In genomic region chr17:49997256-49997735, GRCh38 we compare ENCODE assay signal across 10 cellular contexts. TPM values are rescaled to one million over a fixed set of nuclear protein-coding genes. Genes with fewer than 3 reads are reported as not detected.
A peak's percentile ranks its signal among the peaks of the same experiment; 100 is the strongest.
DNase-seq lines count a peak whose midpoint lies in the region; ATAC-seq, FAIRE-seq and TF ChIP-seq lines count a peak whose summit lies in the region.
"Had no signal": no experiment of that assay in that cellular context is flagged by ENCODE, and none has a peak within 500 bp of the region (broad histone marks: within the 10 kb centered on the region; RNA-seq: fewer than 3 reads in every experiment).

No MANE protein-coding gene starts in this region.

- H3K27ac ChIP-seq in right atrium auricular region, result no peak overlapping the region
- H3K27ac ChIP-seq in iPS-20b (ENCODE audit: low read length), result no peak overlapping the region
- H3K27ac ChIP-seq in urinary bladder (ENCODE audit: low read depth), result no peak overlapping the region

- peaks cover 9 to 26% of the 10 kb centered on the region in 2 donors for H3K27me3 ChIP-seq in right atrium auricular region
- H3K27me3 ChIP-seq in iPS-20b (ENCODE audit: insufficient read depth, low read length), result peaks cover 98% of the 10 kb centered on the region

- peak overlapping the region; percentile 23 to 53 for H3K4me3 ChIP-seq in right atrium auricular region
- peak overlapping the region; percentile 58; the same call in 1 of the 2 replicates for H3K4me3 ChIP-seq in iPS-20b (ENCODE audit: low read length)
- H3K4me3 ChIP-seq in urinary bladder (ENCODE audit: low read depth, low read length), result peak overlapping the region; percentile 21

- H3K36me3 ChIP-seq in right atrium auricular region (no peaks in the 10 kb centered on the region), iPS-20b (ENCODE audit: insufficient read depth, low read depth, low read length) (no peaks in the 10 kb centered on the region), urinary bladder (ENCODE audit: insufficient read depth) (no peaks in the 10 kb centered on the region)

- no peaks in the 10 kb centered on the region for H3K9me3 ChIP-seq in right atrium auricular region
- peaks cover 5% of the 10 kb centered on the region; the same call in 1 of the 2 replicates for H3K9me3 ChIP-seq in iPS-20b (ENCODE audit: insufficient read depth, low read depth, low read length)

- no peak for FAIRE-seq in RCC 7860 (lab: Jason Lieb, UNC)
- FAIRE-seq: islet of Langerhans had no signal

- DNase-seq in right atrium auricular region (ENCODE audit: low spot score) (no peak), Right ventricle myocardium superior (no peak), RCC 7860 (ENCODE audit: low spot score) (no peak)

- ATAC-seq in Right ventricle myocardium superior (ENCODE audit: poor library complexity), result no peak
- peak; percentile 1; the same call in 2 of the 3 replicates for ATAC-seq in SK-N-SH treated with all-trans-retinoic acid at 6 μM for 48 hours
- ATAC-seq in HG03159 (IDR thresholded peaks at IDR 0.05; ENCODE audit: unreplicated experiment), result no peak
- no peak for ATAC-seq in HG02798 (IDR thresholded peaks at IDR 0.05; ENCODE audit: poor library complexity, unreplicated experiment)

- no peak for TF ChIP-seq CTCF in right atrium auricular region (IDR thresholded peaks at IDR 0.05)

- intact Hi-C loops in Right ventricle myocardium superior (cut with DNase I), result loop anchor here (2.0 to 10.0 kb wide), 3 partner anchors 115 to 440 kb away; partner anchors contain the start of gene SLC35B1

- peaks cover 0 to 38% of the 10 kb centered on the region in 2 donors for H3K4me1 ChIP-seq in right atrium auricular region
- H3K4me1 ChIP-seq in iPS-20b (ENCODE audit: insufficient read depth, low read length), result peaks cover 10% of the 10 kb centered on the region; the same call in 1 of the 2 replicates
- H3K4me1 ChIP-seq in urinary bladder (ENCODE audit: insufficient read depth), result no peaks in the 10 kb centered on the region

- 30% methylated on average over 8 of the region's 8 CpGs for WGBS in urinary bladder

- no peak overlapping the region for H3K9ac ChIP-seq in iPS-20b (ENCODE audit: low read depth, low read length)

TF ChIP-seq in SK-N-SH treated with all-trans-retinoic acid at 6 μM for 48 hours, 23 proteins besides CTCF, POLR2A, EP300 and RAD21 (continues in another document):
- TF ChIP-seq CSRNP3 (CRISPR knock-in tag; IDR thresholded peaks at IDR 0.05), result no peak
- TF ChIP-seq ZNF70 (CRISPR knock-in tag; IDR thresholded peaks at IDR 0.05), result no peak
- TF ChIP-seq CREB5 (CRISPR knock-in tag; IDR thresholded peaks at IDR 0.05; ENCODE audit: low read depth), result no peak
- no peak for TF ChIP-seq TOX (CRISPR knock-in tag; IDR thresholded peaks at IDR 0.05; ENCODE audit: borderline replicate concordance)
- TF ChIP-seq PATZ1 (CRISPR knock-in tag; IDR thresholded peaks at IDR 0.05; ENCODE audit: borderline replicate concordance), result no peak
- TF ChIP-seq BACH2 (CRISPR knock-in tag; IDR thresholded peaks at IDR 0.05; ENCODE audit: borderline replicate concordance), result no peak
- TF ChIP-seq ARNTL (CRISPR knock-in tag; IDR thresholded peaks at IDR 0.05; ENCODE audit: borderline replicate concordance, low read depth), result no peak
- no peak for TF ChIP-seq ZC3H10 (CRISPR knock-in tag; IDR thresholded peaks at IDR 0.05)
- no peak for TF ChIP-seq ZFP3 (CRISPR knock-in tag; IDR thresholded peaks at IDR 0.05)
- TF ChIP-seq GLIS3 (CRISPR knock-in tag; IDR thresholded peaks at IDR 0.05), result no peak
- TF ChIP-seq OSR1 (CRISPR knock-in tag; IDR thresholded peaks at IDR 0.05), result no peak
- no peak for TF ChIP-seq TCF4 (CRISPR knock-in tag; IDR thresholded peaks at IDR 0.05; ENCODE audit: borderline replicate concordance)
- TF ChIP-seq RARB (CRISPR knock-in tag; IDR thresholded peaks at IDR 0.05), result no peak
- TF ChIP-seq, protein P1, sequence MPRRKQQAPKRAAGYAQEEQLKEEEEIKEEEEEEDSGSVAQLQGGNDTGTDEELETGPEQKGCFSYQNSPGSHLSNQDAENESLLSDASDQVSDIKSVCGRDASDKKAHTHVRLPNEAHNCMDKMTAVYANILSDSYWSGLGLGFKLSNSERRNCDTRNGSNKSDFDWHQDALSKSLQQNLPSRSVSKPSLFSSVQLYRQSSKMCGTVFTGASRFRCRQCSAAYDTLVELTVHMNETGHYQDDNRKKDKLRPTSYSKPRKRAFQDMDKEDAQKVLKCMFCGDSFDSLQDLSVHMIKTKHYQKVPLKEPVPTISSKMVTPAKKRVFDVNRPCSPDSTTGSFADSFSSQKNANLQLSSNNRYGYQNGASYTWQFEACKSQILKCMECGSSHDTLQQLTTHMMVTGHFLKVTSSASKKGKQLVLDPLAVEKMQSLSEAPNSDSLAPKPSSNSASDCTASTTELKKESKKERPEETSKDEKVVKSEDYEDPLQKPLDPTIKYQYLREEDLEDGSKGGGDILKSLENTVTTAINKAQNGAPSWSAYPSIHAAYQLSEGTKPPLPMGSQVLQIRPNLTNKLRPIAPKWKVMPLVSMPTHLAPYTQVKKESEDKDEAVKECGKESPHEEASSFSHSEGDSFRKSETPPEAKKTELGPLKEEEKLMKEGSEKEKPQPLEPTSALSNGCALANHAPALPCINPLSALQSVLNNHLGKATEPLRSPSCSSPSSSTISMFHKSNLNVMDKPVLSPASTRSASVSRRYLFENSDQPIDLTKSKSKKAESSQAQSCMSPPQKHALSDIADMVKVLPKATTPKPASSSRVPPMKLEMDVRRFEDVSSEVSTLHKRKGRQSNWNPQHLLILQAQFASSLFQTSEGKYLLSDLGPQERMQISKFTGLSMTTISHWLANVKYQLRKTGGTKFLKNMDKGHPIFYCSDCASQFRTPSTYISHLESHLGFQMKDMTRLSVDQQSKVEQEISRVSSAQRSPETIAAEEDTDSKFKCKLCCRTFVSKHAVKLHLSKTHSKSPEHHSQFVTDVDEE (CRISPR knock-in tag; IDR thresholded peaks at IDR 0.05), result no peak
- no peak for TF ChIP-seq ZNF565 (CRISPR knock-in tag; conservative IDR thresholded peaks at IDR 0.05; ENCODE audit: low read depth)
- TF ChIP-seq, protein P2, sequence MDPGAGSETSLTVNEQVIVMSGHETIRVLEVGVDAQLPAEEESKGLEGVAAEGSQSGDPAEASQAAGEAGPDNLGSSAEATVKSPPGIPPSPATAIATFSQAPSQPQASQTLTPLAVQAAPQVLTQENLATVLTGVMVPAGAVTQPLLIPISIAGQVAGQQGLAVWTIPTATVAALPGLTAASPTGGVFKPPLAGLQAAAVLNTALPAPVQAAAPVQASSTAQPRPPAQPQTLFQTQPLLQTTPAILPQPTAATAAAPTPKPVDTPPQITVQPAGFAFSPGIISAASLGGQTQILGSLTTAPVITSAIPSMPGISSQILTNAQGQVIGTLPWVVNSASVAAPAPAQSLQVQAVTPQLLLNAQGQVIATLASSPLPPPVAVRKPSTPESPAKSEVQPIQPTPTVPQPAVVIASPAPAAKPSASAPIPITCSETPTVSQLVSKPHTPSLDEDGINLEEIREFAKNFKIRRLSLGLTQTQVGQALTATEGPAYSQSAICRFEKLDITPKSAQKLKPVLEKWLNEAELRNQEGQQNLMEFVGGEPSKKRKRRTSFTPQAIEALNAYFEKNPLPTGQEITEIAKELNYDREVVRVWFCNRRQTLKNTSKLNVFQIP (CRISPR knock-in tag; IDR thresholded peaks at IDR 0.05; ENCODE audit: borderline replicate concordance, low read depth), result no peak

RNA-seq across cellular contexts. Expression of gene DLX3, which starts 2.3 kb away (rescaled TPM):
- under 1 TPM in 1 of 2 donors, not detected in 1; 0.12 TPM for total RNA-seq in right atrium auricular region
- not detected for total RNA-seq in Right ventricle myocardium superior
- not detected for total RNA-seq in urinary bladder
- 0.16 TPM for polyA plus RNA-seq in urinary bladder
- polyA plus RNA-seq: CD14-positive monocyte had no signal

RNA-seq across cellular contexts. Expression of gene DLX4, which starts 28.3 kb away (rescaled TPM):
- under 1 TPM in 1 of 2 donors, not detected in 1; 0.71 TPM for total RNA-seq in right atrium auricular region
- total RNA-seq in Right ventricle myocardium superior, result not detected
- total RNA-seq in urinary bladder, result not detected
- 0.20 TPM for polyA plus RNA-seq in urinary bladder

RNA-seq across cellular contexts. Expression of gene ITGA3, which starts 58.6 kb away (rescaled TPM):
- total RNA-seq in right atrium auricular region (10 to 100 TPM; 29.5 to 61.8 TPM), Right ventricle myocardium superior (12.6 TPM), urinary bladder (26.0 TPM)
- 54.9 TPM for polyA plus RNA-seq in urinary bladder
